Comparison of ENCODE assay signal across 20 cellular contexts in the genomic region with DNA sequence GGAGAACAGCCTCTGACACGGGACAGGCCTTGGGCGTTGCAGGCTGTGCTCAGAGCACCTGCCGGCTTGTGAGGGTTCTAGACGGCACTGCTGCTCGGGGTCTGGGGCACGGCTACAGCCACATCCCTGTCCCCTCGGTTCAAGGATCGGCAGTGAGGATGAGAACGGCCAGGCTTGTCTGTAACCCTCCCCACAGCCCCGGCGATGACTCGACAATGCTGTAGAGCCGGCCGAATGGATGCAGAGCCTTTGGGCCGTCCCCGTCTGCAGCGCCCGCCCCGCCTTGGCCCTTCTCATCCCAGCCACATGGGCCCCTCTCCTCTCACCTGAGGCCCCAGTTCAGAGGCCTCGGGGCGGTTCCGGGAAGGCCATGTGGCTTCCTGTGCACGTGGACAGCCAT. TPM values are rescaled to one million over a fixed set of nuclear protein-coding genes. Genes with fewer than 3 reads are reported as not detected.
A peak's percentile ranks its signal among the peaks of the same experiment; 100 is the strongest.
DNase-seq lines count a peak whose midpoint lies in the region; ATAC-seq and TF ChIP-seq lines count a peak whose summit lies in the region.
"Had no signal": no experiment of that assay in that cellular context is flagged by ENCODE, and none has a peak within 500 bp of the region (broad histone marks: within the 10 kb centered on the region; RNA-seq: fewer than 3 reads in every experiment).

No MANE protein-coding gene starts in this region.

- H3K4me3 ChIP-seq in endodermal cell (ENCODE audit: low read length) (no peak overlapping the region), tibial nerve (no peak overlapping the region)
- H3K4me3 ChIP-seq: K562 had no signal

- H3K36me3 ChIP-seq in endodermal cell (ENCODE audit: control insufficient read depth, insufficient read depth, low read length) (peaks cover 6% of the 10 kb centered on the region), tibial nerve (peaks cover 0 to 34% (median 0%) of the 10 kb centered on the region in 3 donors)

- no peaks in the 10 kb centered on the region for H3K27me3 ChIP-seq in endodermal cell (ENCODE audit: control insufficient read depth, insufficient read depth, low read length, poor library complexity, severe bottlenecking)
- H3K27me3 ChIP-seq in tibial nerve: no peaks in the 10 kb centered on the region

- H3K27ac Mint-ChIP-seq in endodermal cell (no peak overlapping the region), osteocyte (ENCODE audit: unreplicated experiment) (no peak overlapping the region)
- H3K27ac Mint-ChIP-seq: B cell; CD4-positive, CD25-positive, alpha-beta regulatory T cell had no signal

- peak; percentile 43 for DNase-seq in activated CD8-positive, alpha-beta memory T cell treated with anti-CD3 and anti-CD28 coated beads, Interleukin-2, amount 50 U/mL, for 48 hours
- DNase-seq in activated CD8-positive, alpha-beta memory T cell treated with anti-CD3 and anti-CD28 coated beads, Interleukin-2, amount 50 U/mL, for 4 hours: no peak
- DNase-seq in endodermal cell: peak; percentile 39
- DNase-seq in osteocyte (ENCODE audit: extremely low spot score, unreplicated experiment): peak; percentile 83
- DNase-seq in NCI-H2081 treated with DMSO at 0.1 percent for 48 hours (lab: John Stamatoyannopoulos, UW): no peak
- DNase-seq in tibial nerve (ENCODE audit: low spot score in 2 of 2): no peak
- DNase-seq: 8988T; CD4-positive, CD25-positive, alpha-beta regulatory T cell; COR-L47; NCI-H1092 treated with DMSO at 0.1 percent for 48 hours; NCI-H1694 treated with DMSO at 0.1 percent for 48 hours; NCI-H2227 treated with DMSO at 0.1 percent for 48 hours; NCI-H510A treated with DMSO at 0.1 percent for 48 hours; NCI-H82; PC-3 had no signal

- 90 to 93% methylated on average over 3 to 23 of the region's 23 CpGs for WGBS in endodermal cell (ENCODE audit: insufficient coverage in 1 of 2, insufficient read length in 1 of 2), 2 experiments
- WGBS in tibial nerve, 2 donors: 86% methylated on average over 23 of the region's 23 CpGs

- no peak overlapping the region for H3K9ac ChIP-seq in endodermal cell (ENCODE audit: extremely low read depth, low read length, poor library complexity, severe bottlenecking)

- ATAC-seq in HG03175 (IDR thresholded peaks at IDR 0.05; ENCODE audit: unreplicated experiment) (no peak), GM18907 (IDR thresholded peaks at IDR 0.05; ENCODE audit: unreplicated experiment) (no peak)
- ATAC-seq: K562, PC-3 had no signal

- H3K27me3 Mint-ChIP-seq in endodermal cell (ENCODE audit: insufficient read depth) (no peaks in the 10 kb centered on the region), osteocyte (ENCODE audit: unreplicated experiment) (no peaks in the 10 kb centered on the region)
- H3K27me3 Mint-ChIP-seq: B cell; CD4-positive, CD25-positive, alpha-beta regulatory T cell had no signal

- no peak overlapping the region for H3K27ac ChIP-seq in endodermal cell (ENCODE audit: low read depth, low read length)
- no peak overlapping the region for H3K27ac ChIP-seq in tibial nerve
- H3K27ac ChIP-seq: RWPE1 had no signal

- H3K36me3 Mint-ChIP-seq in endodermal cell (ENCODE audit: low read depth) (peaks cover 48% of the 10 kb centered on the region), osteocyte (ENCODE audit: unreplicated experiment) (peaks cover 4% of the 10 kb centered on the region)

- H3K4me1 Mint-ChIP-seq in endodermal cell (peaks cover 4% of the 10 kb centered on the region), osteocyte (ENCODE audit: unreplicated experiment) (no peaks in the 10 kb centered on the region)
- H3K4me1 Mint-ChIP-seq: B cell had no signal

- H3K4me1 ChIP-seq in endodermal cell (ENCODE audit: control insufficient read depth, insufficient read depth, low read length) (no peaks in the 10 kb centered on the region), tibial nerve (no peaks in the 10 kb centered on the region)

- TF ChIP-seq CTCF in endodermal cell (conservative IDR thresholded peaks at IDR 0.05): no peak
- no peak for TF ChIP-seq CTCF in osteocyte (IDR thresholded peaks at IDR 0.05)
- TF ChIP-seq CTCF in tibial nerve (IDR thresholded peaks at IDR 0.05): no peak

- no peak for TF ChIP-seq POLR2A in tibial nerve (IDR thresholded peaks at IDR 0.05)

- H3K9me3 ChIP-seq in endodermal cell (ENCODE audit: control insufficient read depth, low read length): peaks cover 4% of the 10 kb centered on the region
- H3K9me3 ChIP-seq in tibial nerve: no peaks in the 10 kb centered on the region

- no peak overlapping the region for H3K4me3 Mint-ChIP-seq in endodermal cell
- H3K4me3 Mint-ChIP-seq in osteocyte (ENCODE audit: unreplicated experiment): no peak overlapping the region
- H3K4me3 Mint-ChIP-seq: B cell; CD4-positive, CD25-positive, alpha-beta regulatory T cell had no signal

- peaks cover 14% of the 10 kb centered on the region for H3K9me3 Mint-ChIP-seq in endodermal cell
- H3K9me3 Mint-ChIP-seq in osteocyte (ENCODE audit: unreplicated experiment): no peaks in the 10 kb centered on the region

- no peak for TF ChIP-seq EP300 in tibial nerve (IDR thresholded peaks at IDR 0.05)

RNA-seq across cellular contexts. Expression of a gene that starts 49.0 kb away (rescaled TPM):
- total RNA-seq in endodermal cell: 10 to 100 TPM in 1 of 2 donors, 1 to 10 TPM in 1; 7.3 to 10.3 TPM
- 17.8 TPM for polyA plus RNA-seq in endodermal cell (2013, experiment 1 of 2)
- polyA plus RNA-seq in endodermal cell (2013, experiment 2 of 2): 16.6 TPM
- total RNA-seq in osteocyte: 214 and 217 TPM in 2 replicates
- total RNA-seq in tibial nerve: 100 to 1,000 TPM; 112 to 162 (median 147) TPM

Comparison
In these comparisons a context has a peak if more than half of its experiments do, and no peak if none do; other contexts are left out.
1. DNase-seq: peak in activated CD8-positive, alpha-beta memory T cell treated with anti-CD3 and anti-CD28 coated beads, Interleukin-2, amount 50 U/mL, for 48 hours (single experiment), endodermal cell (single experiment) and osteocyte (single experiment); none in activated CD8-positive, alpha-beta memory T cell treated with anti-CD3 and anti-CD28 coated beads, Interleukin-2, amount 50 U/mL, for 4 hours (single experiment), NCI-H2081 treated with DMSO at 0.1 percent for 48 hours (single experiment) and tibial nerve (0 of 2).
2. RNA of a gene that starts 49.0 kb away (total RNA-seq): 214 to 217 TPM in osteocyte and 112 to 162 TPM in tibial nerve; 7.3 to 10.3 TPM in endodermal cell; every median in the first group is over 4 times any median in the second.